Comparison of ENCODE assay signal across 1 cellular context in the genomic region with DNA sequence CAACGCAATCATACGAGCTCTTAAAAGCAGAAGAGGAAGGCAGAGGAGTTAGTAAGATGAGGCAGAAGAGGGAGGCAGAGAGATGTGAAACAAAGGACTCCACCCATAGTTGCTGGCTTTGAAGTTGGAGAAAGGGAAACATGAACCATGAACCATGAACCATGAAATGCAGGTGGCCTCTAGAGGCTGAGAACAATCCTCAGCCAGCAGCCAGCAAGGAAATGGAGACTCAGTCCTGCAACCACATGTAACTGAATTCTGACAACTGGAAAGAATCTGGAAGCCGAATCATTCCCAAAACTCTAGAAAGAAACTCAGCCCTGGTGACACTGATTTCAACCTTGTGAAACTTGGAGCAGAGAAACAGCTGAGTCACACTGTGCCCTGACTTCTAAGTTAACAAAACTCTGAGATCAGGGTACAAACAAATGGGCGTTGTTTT.
TF ChIP-seq lines count a peak whose summit lies in the region.

No MANE protein-coding gene starts in this region.

TF ChIP-seq in GM12878, 131 proteins besides CTCF, POLR2A, EP300 and RAD21 (continues in another document):
- no peak for TF ChIP-seq NKRF (conservative IDR thresholded peaks at IDR 0.05)
- 0 out of 2 replicates have a peak, but pooled peaks have one; percentile 36 for TF ChIP-seq GATAD2B (conservative IDR thresholded peaks at IDR 0.05; ENCODE audit: low read depth)
- no peak for TF ChIP-seq BMI1 (IDR thresholded peaks at IDR 0.05; ENCODE audit: borderline replicate concordance)
- TF ChIP-seq STAT1 (conservative IDR thresholded peaks at IDR 0.05), result no peak
- TF ChIP-seq RAD51 (IDR thresholded peaks at IDR 0.05), result no peak
- TF ChIP-seq SMAD5 (IDR thresholded peaks at IDR 0.05; ENCODE audit: low read depth), result no peak
- no peak for TF ChIP-seq KDM1A (IDR thresholded peaks at IDR 0.05; ENCODE audit: borderline replicate concordance)
- no peak for TF ChIP-seq WRNIP1 (IDR thresholded peaks at IDR 0.05; ENCODE audit: borderline replicate concordance, low read depth, low read length)
- TF ChIP-seq NR2C2 (IDR thresholded peaks at IDR 0.05; ENCODE audit: borderline replicate concordance, control insufficient read depth, insufficient read length, low read depth), result no peak
- TF ChIP-seq, protein P1, sequence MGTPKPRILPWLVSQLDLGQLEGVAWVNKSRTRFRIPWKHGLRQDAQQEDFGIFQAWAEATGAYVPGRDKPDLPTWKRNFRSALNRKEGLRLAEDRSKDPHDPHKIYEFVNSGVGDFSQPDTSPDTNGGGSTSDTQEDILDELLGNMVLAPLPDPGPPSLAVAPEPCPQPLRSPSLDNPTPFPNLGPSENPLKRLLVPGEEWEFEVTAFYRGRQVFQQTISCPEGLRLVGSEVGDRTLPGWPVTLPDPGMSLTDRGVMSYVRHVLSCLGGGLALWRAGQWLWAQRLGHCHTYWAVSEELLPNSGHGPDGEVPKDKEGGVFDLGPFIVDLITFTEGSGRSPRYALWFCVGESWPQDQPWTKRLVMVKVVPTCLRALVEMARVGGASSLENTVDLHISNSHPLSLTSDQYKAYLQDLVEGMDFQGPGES (IDR thresholded peaks at IDR 0.05), result no peak
- no peak for TF ChIP-seq NFXL1 (IDR thresholded peaks at IDR 0.05; ENCODE audit: borderline replicate concordance)
- TF ChIP-seq, protein P2, sequence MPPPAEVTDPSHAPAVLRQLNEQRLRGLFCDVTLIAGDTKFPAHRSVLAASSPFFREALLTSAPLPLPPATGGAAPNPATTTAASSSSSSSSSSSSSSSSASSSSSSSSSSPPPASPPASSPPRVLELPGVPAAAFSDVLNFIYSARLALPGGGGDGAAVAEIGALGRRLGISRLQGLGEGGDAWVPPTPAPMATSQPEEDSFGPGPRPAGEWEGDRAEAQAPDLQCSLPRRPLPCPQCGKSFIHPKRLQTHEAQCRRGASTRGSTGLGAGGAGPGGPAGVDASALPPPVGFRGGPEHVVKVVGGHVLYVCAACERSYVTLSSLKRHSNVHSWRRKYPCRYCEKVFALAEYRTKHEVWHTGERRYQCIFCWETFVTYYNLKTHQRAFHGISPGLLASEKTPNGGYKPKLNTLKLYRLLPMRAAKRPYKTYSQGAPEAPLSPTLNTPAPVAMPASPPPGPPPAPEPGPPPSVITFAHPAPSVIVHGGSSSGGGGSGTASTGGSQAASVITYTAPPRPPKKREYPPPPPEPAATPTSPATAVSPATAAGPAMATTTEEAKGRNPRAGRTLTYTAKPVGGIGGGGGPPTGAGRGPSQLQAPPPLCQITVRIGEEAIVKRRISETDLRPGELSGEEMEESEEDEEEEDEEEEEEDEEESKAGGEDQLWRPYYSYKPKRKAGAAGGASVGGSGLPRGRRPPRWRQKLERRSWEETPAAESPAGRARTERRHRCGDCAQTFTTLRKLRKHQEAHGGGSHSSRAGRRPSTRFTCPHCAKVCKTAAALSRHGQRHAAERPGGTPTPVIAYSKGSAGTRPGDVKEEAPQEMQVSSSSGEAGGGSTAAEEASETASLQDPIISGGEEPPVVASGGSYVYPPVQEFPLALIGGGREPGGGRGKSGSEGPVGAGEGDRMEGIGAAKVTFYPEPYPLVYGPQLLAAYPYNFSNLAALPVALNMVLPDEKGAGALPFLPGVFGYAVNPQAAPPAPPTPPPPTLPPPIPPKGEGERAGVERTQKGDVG (CRISPR knock-in tag; IDR thresholded peaks at IDR 0.05), result no peak
- TF ChIP-seq BCL11A (IDR thresholded peaks at IDR 0.05; ENCODE audit: low read depth, low read length), result no peak
- TF ChIP-seq PBX3 (IDR thresholded peaks at IDR 0.05; ENCODE audit: insufficient replicate concordance, low read depth, low read length), result no peak
- peak; percentile 23; the same call in 1 of the 2 replicates for TF ChIP-seq MLLT1 (IDR thresholded peaks at IDR 0.05)
- TF ChIP-seq NR2C1 (IDR thresholded peaks at IDR 0.05), result no peak
- no peak for TF ChIP-seq MEF2A (IDR thresholded peaks at IDR 0.05; ENCODE audit: insufficient read depth, low read depth, low read length)
- no peak for TF ChIP-seq FOS (IDR thresholded peaks at IDR 0.05; ENCODE audit: borderline replicate concordance, extremely low read depth, insufficient read length)
- no peak for TF ChIP-seq MEF2B (IDR thresholded peaks at IDR 0.05; ENCODE audit: partially characterized antibody, poor library complexity, severe bottlenecking)
- TF ChIP-seq, protein P3, sequence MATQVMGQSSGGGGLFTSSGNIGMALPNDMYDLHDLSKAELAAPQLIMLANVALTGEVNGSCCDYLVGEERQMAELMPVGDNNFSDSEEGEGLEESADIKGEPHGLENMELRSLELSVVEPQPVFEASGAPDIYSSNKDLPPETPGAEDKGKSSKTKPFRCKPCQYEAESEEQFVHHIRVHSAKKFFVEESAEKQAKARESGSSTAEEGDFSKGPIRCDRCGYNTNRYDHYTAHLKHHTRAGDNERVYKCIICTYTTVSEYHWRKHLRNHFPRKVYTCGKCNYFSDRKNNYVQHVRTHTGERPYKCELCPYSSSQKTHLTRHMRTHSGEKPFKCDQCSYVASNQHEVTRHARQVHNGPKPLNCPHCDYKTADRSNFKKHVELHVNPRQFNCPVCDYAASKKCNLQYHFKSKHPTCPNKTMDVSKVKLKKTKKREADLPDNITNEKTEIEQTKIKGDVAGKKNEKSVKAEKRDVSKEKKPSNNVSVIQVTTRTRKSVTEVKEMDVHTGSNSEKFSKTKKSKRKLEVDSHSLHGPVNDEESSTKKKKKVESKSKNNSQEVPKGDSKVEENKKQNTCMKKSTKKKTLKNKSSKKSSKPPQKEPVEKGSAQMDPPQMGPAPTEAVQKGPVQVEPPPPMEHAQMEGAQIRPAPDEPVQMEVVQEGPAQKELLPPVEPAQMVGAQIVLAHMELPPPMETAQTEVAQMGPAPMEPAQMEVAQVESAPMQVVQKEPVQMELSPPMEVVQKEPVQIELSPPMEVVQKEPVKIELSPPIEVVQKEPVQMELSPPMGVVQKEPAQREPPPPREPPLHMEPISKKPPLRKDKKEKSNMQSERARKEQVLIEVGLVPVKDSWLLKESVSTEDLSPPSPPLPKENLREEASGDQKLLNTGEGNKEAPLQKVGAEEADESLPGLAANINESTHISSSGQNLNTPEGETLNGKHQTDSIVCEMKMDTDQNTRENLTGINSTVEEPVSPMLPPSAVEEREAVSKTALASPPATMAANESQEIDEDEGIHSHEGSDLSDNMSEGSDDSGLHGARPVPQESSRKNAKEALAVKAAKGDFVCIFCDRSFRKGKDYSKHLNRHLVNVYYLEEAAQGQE (IDR thresholded peaks at IDR 0.05; ENCODE audit: low read depth, low read length), result no peak
- TF ChIP-seq ESRRA (IDR thresholded peaks at IDR 0.05; ENCODE audit: low read length), result no peak
- TF ChIP-seq CREM (IDR thresholded peaks at IDR 0.05; ENCODE audit: low read depth), result no peak
- TF ChIP-seq ZNF24 (IDR thresholded peaks at IDR 0.05), result no peak
- TF ChIP-seq, protein P4, sequence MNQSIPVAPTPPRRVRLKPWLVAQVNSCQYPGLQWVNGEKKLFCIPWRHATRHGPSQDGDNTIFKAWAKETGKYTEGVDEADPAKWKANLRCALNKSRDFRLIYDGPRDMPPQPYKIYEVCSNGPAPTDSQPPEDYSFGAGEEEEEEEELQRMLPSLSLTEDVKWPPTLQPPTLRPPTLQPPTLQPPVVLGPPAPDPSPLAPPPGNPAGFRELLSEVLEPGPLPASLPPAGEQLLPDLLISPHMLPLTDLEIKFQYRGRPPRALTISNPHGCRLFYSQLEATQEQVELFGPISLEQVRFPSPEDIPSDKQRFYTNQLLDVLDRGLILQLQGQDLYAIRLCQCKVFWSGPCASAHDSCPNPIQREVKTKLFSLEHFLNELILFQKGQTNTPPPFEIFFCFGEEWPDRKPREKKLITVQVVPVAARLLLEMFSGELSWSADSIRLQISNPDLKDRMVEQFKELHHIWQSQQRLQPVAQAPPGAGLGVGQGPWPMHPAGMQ (IDR thresholded peaks at IDR 0.05; ENCODE audit: borderline replicate concordance), result no peak
- TF ChIP-seq POLR2AphosphoS5 (IDR thresholded peaks at IDR 0.05; ENCODE audit: low read length), result no peak
- peak; percentile 43; the same call in 1 of the 2 replicates for TF ChIP-seq NFIC (IDR thresholded peaks at IDR 0.05; ENCODE audit: low read depth, low read length)
- no peak for TF ChIP-seq BCLAF1 (IDR thresholded peaks at IDR 0.05)
- TF ChIP-seq, protein P5, sequence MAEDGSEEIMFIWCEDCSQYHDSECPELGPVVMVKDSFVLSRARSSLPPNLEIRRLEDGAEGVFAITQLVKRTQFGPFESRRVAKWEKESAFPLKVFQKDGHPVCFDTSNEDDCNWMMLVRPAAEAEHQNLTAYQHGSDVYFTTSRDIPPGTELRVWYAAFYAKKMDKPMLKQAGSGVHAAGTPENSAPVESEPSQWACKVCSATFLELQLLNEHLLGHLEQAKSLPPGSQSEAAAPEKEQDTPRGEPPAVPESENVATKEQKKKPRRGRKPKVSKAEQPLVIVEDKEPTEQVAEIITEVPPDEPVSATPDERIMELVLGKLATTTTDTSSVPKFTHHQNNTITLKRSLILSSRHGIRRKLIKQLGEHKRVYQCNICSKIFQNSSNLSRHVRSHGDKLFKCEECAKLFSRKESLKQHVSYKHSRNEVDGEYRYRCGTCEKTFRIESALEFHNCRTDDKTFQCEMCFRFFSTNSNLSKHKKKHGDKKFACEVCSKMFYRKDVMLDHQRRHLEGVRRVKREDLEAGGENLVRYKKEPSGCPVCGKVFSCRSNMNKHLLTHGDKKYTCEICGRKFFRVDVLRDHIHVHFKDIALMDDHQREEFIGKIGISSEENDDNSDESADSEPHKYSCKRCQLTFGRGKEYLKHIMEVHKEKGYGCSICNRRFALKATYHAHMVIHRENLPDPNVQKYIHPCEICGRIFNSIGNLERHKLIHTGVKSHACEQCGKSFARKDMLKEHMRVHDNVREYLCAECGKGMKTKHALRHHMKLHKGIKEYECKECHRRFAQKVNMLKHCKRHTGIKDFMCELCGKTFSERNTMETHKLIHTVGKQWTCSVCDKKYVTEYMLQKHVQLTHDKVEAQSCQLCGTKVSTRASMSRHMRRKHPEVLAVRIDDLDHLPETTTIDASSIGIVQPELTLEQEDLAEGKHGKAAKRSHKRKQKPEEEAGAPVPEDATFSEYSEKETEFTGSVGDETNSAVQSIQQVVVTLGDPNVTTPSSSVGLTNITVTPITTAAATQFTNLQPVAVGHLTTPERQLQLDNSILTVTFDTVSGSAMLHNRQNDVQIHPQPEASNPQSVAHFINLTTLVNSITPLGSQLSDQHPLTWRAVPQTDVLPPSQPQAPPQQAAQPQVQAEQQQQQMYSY (CRISPR knock-in tag; IDR thresholded peaks at IDR 0.05), result no peak
- TF ChIP-seq EED (IDR thresholded peaks at IDR 0.05; ENCODE audit: low read depth), result peak; percentile 92
